26 cellular contexts compared by ENCODE assay signal in the genomic region with DNA sequence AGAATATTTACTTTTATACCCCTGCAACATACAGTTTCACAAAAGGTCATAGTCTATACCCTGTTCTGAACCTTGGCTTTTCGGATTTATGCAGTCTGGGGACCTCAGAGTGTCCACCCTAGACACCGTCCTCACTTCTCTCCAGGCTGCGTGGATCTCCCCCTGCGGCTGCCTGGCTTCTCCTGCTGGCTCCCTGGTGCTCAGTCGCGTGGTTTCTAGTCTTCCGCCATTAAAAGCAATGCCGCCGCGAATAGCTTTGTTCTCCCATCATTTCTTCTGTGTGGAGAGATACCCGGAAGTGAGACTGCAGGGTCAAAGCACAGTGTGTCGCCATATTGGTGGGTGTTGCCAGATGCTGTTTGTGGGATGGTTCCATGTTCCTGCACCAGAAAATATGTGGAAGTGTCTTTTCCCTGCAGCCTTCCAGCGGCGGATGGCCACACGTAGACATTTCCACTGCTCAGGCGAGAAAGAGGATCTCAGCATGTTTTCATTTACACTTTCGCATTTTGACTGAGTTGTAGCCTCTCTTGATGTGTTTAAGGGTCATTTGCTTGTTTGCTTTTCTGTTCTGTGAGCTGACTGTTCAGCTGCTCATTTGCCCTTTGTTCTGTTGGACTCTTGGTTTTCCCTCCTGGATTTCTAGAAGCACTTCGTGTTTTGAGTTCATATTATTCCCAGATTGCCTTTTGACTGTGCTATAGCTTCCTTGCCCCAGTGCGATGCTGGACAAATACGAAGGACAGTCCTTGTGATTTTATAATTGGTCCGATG. TPM values are rescaled to one million over a fixed set of nuclear protein-coding genes. Genes with fewer than 3 reads are reported as not detected.
DNase-seq lines count a peak whose midpoint lies in the region; ATAC-seq, FAIRE-seq and TF ChIP-seq lines count a peak whose summit lies in the region.
"Had no signal": no experiment of that assay in that cellular context is flagged by ENCODE, and none has a peak within 500 bp of the region (broad histone marks: within the 10 kb centered on the region; RNA-seq: fewer than 3 reads in every experiment).

No MANE protein-coding gene starts in this region.

- intact Hi-C loops in HepG2 (cut with micrococcal nuclease; ENCODE audit: unreplicated experiment) (no loop called here), transverse colon (cut with DNase I; ENCODE audit: low total_unique reads) (no loop called here)

- no peaks in the 10 kb centered on the region for H3K36me3 Mint-ChIP-seq in T-helper 17 cell (ENCODE audit: low read depth)
- H3K36me3 Mint-ChIP-seq: activated CD4-positive, alpha-beta memory T cell treated with anti-CD3 and anti-CD28 coated beads for 36 hours; activated naive CD4-positive, alpha-beta T cell treated with anti-CD3 and anti-CD28 coated beads, Interleukin-2, amount 50 U/mL, for 72 hours had no signal

- TF ChIP-seq EP300 in HepG2 (IDR thresholded peaks at IDR 0.05; ENCODE audit: low read depth in 2 of 2, low read length in 2 of 2) (peak in 1 of 2 experiments; percentile 72; a peak in 1 of 4 replicates), HepG2 (CRISPR knock-in tag; IDR thresholded peaks at IDR 0.05; ENCODE audit: borderline replicate concordance) (no peak), transverse colon (IDR thresholded peaks at IDR 0.05; ENCODE audit: low read depth) (no peak)

- H3K27me3 ChIP-seq in HepG2 (ENCODE audit: control insufficient read depth in 1 of 2, insufficient read depth in 2 of 2, low read length in 2 of 2): no peaks in the 10 kb centered on the region
- H3K27me3 ChIP-seq in transverse colon: no peaks in the 10 kb centered on the region
- H3K27me3 ChIP-seq in Peyer's patch: no peaks in the 10 kb centered on the region
- H3K27me3 ChIP-seq: cardiac muscle cell, gastrocnemius medialis, tibial artery had no signal

- peak overlapping the region; percentile 72 for H3K4me2 ChIP-seq in HepG2 (ENCODE audit: low read depth, low read length)

- H3K79me2 ChIP-seq in HepG2 (ENCODE audit: insufficient read depth, low read length): no peaks in the 10 kb centered on the region

- DNase-seq in NCI-H187 (lab: John Stamatoyannopoulos, UW) (peak; percentile 14 to 55), NCI-H774 (lab: John Stamatoyannopoulos, UW) (peak; percentile 68), HepG2 (ENCODE audit: low spot score) (peak; percentile 76), transverse colon (no peak), globus pallidus (ENCODE audit: low spot score) (no peak), T-helper 17 cell (no peak), Peyer's patch (no peak), hypothalamus (lab: John Stamatoyannopoulos, UW) (no peak)
- DNase-seq: activated CD4-positive, alpha-beta memory T cell treated with anti-CD3 and anti-CD28 coated beads for 36 hours; anterior cingulate cortex; gastrocnemius medialis; kidney glomerular epithelial cell; NCI-H1105; OCI-M1; stimulated activated CD4-positive, alpha-beta T cell treated with anti-CD3 and anti-CD28 coated beads, Interleukin-4, amount 100 ng/mL, for 1 hour; stimulated activated naive CD8-positive, alpha-beta T cell treated with anti-CD3 and anti-CD28 coated beads, Interleukin-15, Interleukin-2, amounts not matched to agents 100 U/mL and 50 U/mL, for 24 hours; tibial artery had no signal

- H3K27ac Mint-ChIP-seq in T-helper 17 cell: no peak overlapping the region
- H3K27ac Mint-ChIP-seq: activated CD4-positive, alpha-beta memory T cell treated with anti-CD3 and anti-CD28 coated beads for 36 hours; activated naive CD4-positive, alpha-beta T cell treated with anti-CD3 and anti-CD28 coated beads, Interleukin-2, amount 50 U/mL, for 72 hours; activated T-helper 2 cell treated with anti-CD3 and anti-CD28 coated beads, Interferon-gamma antibody, Interleukin-2, Interleukin-4, amounts not matched to agents 10 μg/mL and 5 μg/mL and 100 μg/mL, durations not matched to agents 14 hours and 24 hours and 36 hours; CD14-positive monocyte; memory B cell had no signal

- TF ChIP-seq POLR2A in HepG2 (IDR thresholded peaks at IDR 0.05; ENCODE audit: insufficient read depth in 1 of 2, low read depth in 2 of 2, low read length in 2 of 2) (peak in 1 of 2 experiments; percentile 59; a peak in 1 of 4 replicates), transverse colon (IDR thresholded peaks at IDR 0.05) (no peak), Peyer's patch (IDR thresholded peaks at IDR 0.05) (no peak)

- peak; percentile 94 for FAIRE-seq in HepG2 (lab: Jason Lieb, UNC)
- FAIRE-seq: D721Med, endometrium had no signal

- peak overlapping the region; percentile 74 for H2AFZ ChIP-seq in HepG2 (ENCODE audit: low read length)

- H3K27ac ChIP-seq in HepG2 (ENCODE audit: extremely low read length, insufficient read depth, low read length): peak overlapping the region; percentile 90
- peak overlapping the region; percentile 30 to 45 (median 44) for H3K27ac ChIP-seq in transverse colon
- H3K27ac ChIP-seq in Peyer's patch: no peak overlapping the region
- H3K27ac ChIP-seq: cardiac muscle cell, gastrocnemius medialis, tibial artery had no signal

- in situ Hi-C loops in HepG2 (cut with HindIII; ENCODE audit: extremely low pct_ligation_motif_present, low pct_unique_long_range_greater_than_20kb): no loop called here
- in situ Hi-C loops in transverse colon (cut with MboI; ENCODE audit: low pct_ligation_motif_present in 1 of 4, low pct_unique_long_range_greater_than_20kb in 1 of 4, low sequenced_read_pairs in 3 of 4): no loop called here

- BruUV-seq in HepG2 (replicated peaks; lab: Mats Ljungman, UMichigan): TSS peak; percentile 76

- peaks cover 70% of the 10 kb centered on the region for H3K4me1 ChIP-seq in HepG2 (ENCODE audit: insufficient read depth, low read length)
- peaks cover 0 to 19% (median 10%) of the 10 kb centered on the region in 4 donors for H3K4me1 ChIP-seq in transverse colon
- no peaks in the 10 kb centered on the region for H3K4me1 ChIP-seq in Peyer's patch
- H3K4me1 ChIP-seq: gastrocnemius medialis had no signal

- H4K20me1 ChIP-seq in HepG2 (ENCODE audit: insufficient read depth, low read length): no peaks in the 10 kb centered on the region

- CTCF ChIA-PET in HepG2 (lab: Yijun Ruan, JAX; ENCODE audit: low intra/inter-chr PET ratio, low total read pairs): no interaction called here

- H3K36me3 ChIP-seq in HepG2 (replicated peaks in 1 of 2; ENCODE audit: control insufficient read depth in 1 of 2, insufficient read depth in 2 of 2, low read length in 2 of 2): no peaks in the 10 kb centered on the region; a peak in 1 of 5 replicates
- peaks cover 0 to 4% (median 0%) of the 10 kb centered on the region in 4 donors for H3K36me3 ChIP-seq in transverse colon
- H3K36me3 ChIP-seq in Peyer's patch: peaks cover 0 to 4% (median 0%) of the 10 kb centered on the region in 3 donors

- H3K9ac ChIP-seq in HepG2 (ENCODE audit: insufficient read depth, low read depth, low read length): peak overlapping the region; percentile 43

- H3K4me1 Mint-ChIP-seq in T-helper 17 cell: peaks cover 2% of the 10 kb centered on the region
- H3K4me1 Mint-ChIP-seq: memory B cell had no signal

- TF ChIP-seq RAD21 in HepG2 (CRISPR knock-in tag; IDR thresholded peaks at IDR 0.05): no peak

- H3K27me3 Mint-ChIP-seq in T-helper 17 cell: no peaks in the 10 kb centered on the region
- H3K27me3 Mint-ChIP-seq: activated CD4-positive, alpha-beta memory T cell treated with anti-CD3 and anti-CD28 coated beads for 36 hours; memory B cell had no signal

- POLR2A ChIA-PET in HepG2 (lab: Yijun Ruan, JAX): interaction anchor here (0.9 to 2.4 kb wide), 4 partner anchors 24 to 46 kb away, joined by 3 to 9 read pairs (median 4); no protein-coding TSS in a partner anchor

- ATAC-seq in HepG2 (peak; percentile 76), T-helper 17 cell (no peak)
- ATAC-seq: activated naive CD4-positive, alpha-beta T cell treated with anti-CD3 and anti-CD28 coated beads, Interleukin-2, amount 50 U/mL, for 72 hours; gastrocnemius medialis; HCT116; Right ventricle myocardium inferior; stimulated activated naive CD8-positive, alpha-beta T cell treated with anti-CD3 and anti-CD28 coated beads, Interleukin-15, Interleukin-2, amounts not matched to agents 100 U/mL and 50 U/mL, for 24 hours had no signal

- H3K9me3 ChIP-seq in HepG2 (ENCODE audit: low read length) (no peaks in the 10 kb centered on the region), transverse colon (no peaks in the 10 kb centered on the region), T-helper 17 cell (ENCODE audit: control insufficient read depth, low read length, poor library complexity, severe bottlenecking) (no peaks in the 10 kb centered on the region), Peyer's patch (no peaks in the 10 kb centered on the region)
- H3K9me3 ChIP-seq: gastrocnemius medialis, tibial artery had no signal

- TF ChIP-seq CTCF in HepG2 (CRISPR knock-in tag; IDR thresholded peaks at IDR 0.05) (no peak), transverse colon (IDR thresholded peaks at IDR 0.05) (no peak), Peyer's patch (IDR thresholded peaks at IDR 0.05) (no peak)

- WGBS in HepG2 (ENCODE audit: low lambda C conversion rate): 59% methylated on average over 21 of the region's 21 CpGs
- 54 to 85% methylated on average over 9 to 21 of the region's 21 CpGs for WGBS in transverse colon (ENCODE audit: low coverage in 1 of 2), 2 donors

- H3K4me3 ChIP-seq in HepG2 (replicated peaks in 1 of 3; ENCODE audit: insufficient read depth in 1 of 3, low read depth in 2 of 3, low read length in 3 of 3) (peak overlapping the region in 1 of 3 experiments; percentile 45; a peak in 2 of 6 replicates), transverse colon (no peak overlapping the region), Peyer's patch (no peak overlapping the region)
- H3K4me3 ChIP-seq: cardiac muscle cell, gastrocnemius medialis, tibial artery had no signal

- H3K4me3 Mint-ChIP-seq in T-helper 17 cell: no peak overlapping the region
- H3K4me3 Mint-ChIP-seq: activated CD4-positive, alpha-beta memory T cell treated with anti-CD3 and anti-CD28 coated beads for 36 hours; CD14-positive monocyte; memory B cell had no signal

RNA-seq across cellular contexts. Expression of a gene that starts 22.9 kb away (rescaled TPM):
- total RNA-seq in HepG2 (2016; rRNA removed; fragmentation: Illumina TruSeq; extraction: Trizol) (47.5 and 48.6 TPM in 2 replicates), transverse colon (10 to 100 TPM in 3 of 4 donors, 1 to 10 TPM in 1; 9.4 to 48.3 (median 17.2) TPM), T-helper 17 cell (10 to 100 TPM; 11.9 to 14.3 TPM), Peyer's patch (10 to 100 TPM; 17.5 to 62.7 (median 24.9) TPM)
- total RNA-seq in HepG2 (2016; cell fraction: cytosol; rRNA removed; fragmentation: Illumina TruSeq; extraction: Trizol; ENCODE audit: low read depth): 36.1 and 38.8 TPM in 2 replicates
- total RNA-seq in HepG2 (2016; cell fraction: insoluble cytoplasmic fraction; rRNA removed; fragmentation: Illumina TruSeq; extraction: Trizol): 42.9 and 49.7 TPM in 2 replicates
- total RNA-seq in HepG2 (2016; cell fraction: membrane; rRNA removed; fragmentation: Illumina TruSeq; extraction: Trizol): 46.0 and 48.9 TPM in 2 replicates
- total RNA-seq in HepG2 (2016; cell fraction: nucleus; rRNA removed; fragmentation: Illumina TruSeq; extraction: Trizol): 36.1 and 43.2 TPM in 2 replicates
- 45.6 and 49.2 TPM in 2 replicates for polyA plus RNA-seq in HepG2 (2011; rRNA removed)
- 33.5 and 52.6 TPM in 2 replicates for polyA plus RNA-seq in HepG2 (2011; cell fraction: cytosol; rRNA removed)
- 151 and 167 TPM in 2 replicates for polyA plus RNA-seq in HepG2 (2011; cell fraction: nucleus; rRNA removed)
- 36.1 and 37.5 TPM in 2 replicates for polyA plus RNA-seq in HepG2 (2012)
- polyA plus RNA-seq in HepG2 (2016; cell fraction: cytosol; fragmentation: Illumina TruSeq; extraction: Trizol; ENCODE audit: low read depth): 39.0 and 42.6 TPM in 2 replicates
- polyA plus RNA-seq in HepG2 (2016; cell fraction: insoluble cytoplasmic fraction; fragmentation: Illumina TruSeq; extraction: Trizol; ENCODE audit: low read depth): 48.6 and 51.7 TPM in 2 replicates
- polyA plus RNA-seq in HepG2 (2016; cell fraction: membrane; fragmentation: Illumina TruSeq; extraction: Trizol; ENCODE audit: low read depth): 45.0 and 48.7 TPM in 2 replicates
- 83.8 and 85.3 TPM in 2 replicates for polyA plus RNA-seq in HepG2 (2016; cell fraction: nucleus; fragmentation: Illumina TruSeq; extraction: Trizol; ENCODE audit: insufficient read depth, low read depth)
- 19.6 and 68.1 TPM in 2 replicates for polyA minus RNA-seq in HepG2 (2011; rRNA and poly(A)+ RNA removed; ENCODE audit: low replicate concordance)
- 23.7 TPM in 2 replicates for polyA minus RNA-seq in HepG2 (2011; cell fraction: cytosol; rRNA and poly(A)+ RNA removed)
- polyA minus RNA-seq in HepG2 (2011; cell fraction: nucleus; rRNA and poly(A)+ RNA removed): 45.2 and 49.1 TPM in 2 replicates

Comparison
In these comparisons a context has a peak if more than half of its experiments do, and no peak if none do; other contexts are left out.
1. DNase-seq: peak in NCI-H187 (2 of 2), NCI-H774 (single experiment) and HepG2 (single experiment); none in transverse colon (single experiment), globus pallidus (single experiment), T-helper 17 cell (0 of 3), Peyer's patch (0 of 3) and hypothalamus (0 of 51).
2. H3K27ac ChIP-seq: peak in HepG2 (single experiment) and transverse colon (4 of 4); none in Peyer's patch (0 of 4).